ENCODE assay signal across 23 cellular contexts in genomic region chr5:62477801-62478200, GRCh38.
A peak's percentile ranks its signal among the peaks of the same experiment; 100 is the strongest.
DNase-seq lines count a peak whose midpoint lies in the region; ATAC-seq and TF ChIP-seq lines count a peak whose summit lies in the region.
"Had no signal": no experiment of that assay in that cellular context is flagged by ENCODE, and none has a peak within 500 bp of the region (broad histone marks: within the 10 kb centered on the region; RNA-seq: fewer than 3 reads in every experiment).

No MANE protein-coding gene starts in this region.

- CTCF ChIA-PET in activated CD4-positive, alpha-beta T cell treated with anti-CD3 and anti-CD28 coated beads for 36 hours (lab: Charles Lee), result interaction anchor here (0.6 to 2.4 kb wide), 5 partner anchors 9 to 34 kb away, joined by 3 to 11 read pairs (median 3); no protein-coding TSS in a partner anchor

- no peaks in the 10 kb centered on the region for H3F3A ChIP-seq in smooth muscle cell (ENCODE audit: low read depth)

- TF ChIP-seq CTCF in smooth muscle cell (IDR thresholded peaks at IDR 0.05; ENCODE audit: borderline replicate concordance, insufficient read depth, poor library complexity, severe bottlenecking) (no peak), omental fat pad (IDR thresholded peaks at IDR 0.05) (no peak)

- peaks cover 2% of the 10 kb centered on the region for H3K4me1 Mint-ChIP-seq in activated naive CD8-positive, alpha-beta T cell treated with anti-CD3 and anti-CD28 coated beads, Interleukin-2, amount 50 U/mL, for 24 hours
- H3K4me1 Mint-ChIP-seq in activated naive CD8-positive, alpha-beta T cell treated with anti-CD3 and anti-CD28 coated beads for 36 hours, result peaks cover 5% of the 10 kb centered on the region
- H3K4me1 Mint-ChIP-seq in activated CD4-positive, alpha-beta T cell treated with anti-CD3 and anti-CD28 coated beads for 36 hours, result peaks cover 2% of the 10 kb centered on the region
- H3K4me1 Mint-ChIP-seq: H9 had no signal

- H3K27me3 Mint-ChIP-seq in activated naive CD8-positive, alpha-beta T cell treated with anti-CD3 and anti-CD28 coated beads, Interleukin-2, amount 50 U/mL, for 24 hours, result no peaks in the 10 kb centered on the region
- no peaks in the 10 kb centered on the region for H3K27me3 Mint-ChIP-seq in activated naive CD8-positive, alpha-beta T cell treated with anti-CD3 and anti-CD28 coated beads for 36 hours
- H3K27me3 Mint-ChIP-seq in activated CD4-positive, alpha-beta T cell treated with anti-CD3 and anti-CD28 coated beads for 36 hours, result no peaks in the 10 kb centered on the region
- H3K27me3 Mint-ChIP-seq: activated CD8-positive, alpha-beta memory T cell treated with anti-CD3 and anti-CD28 coated beads, Interleukin-2, amount 10 ng/mL, durations not matched to agents 7 days and 5 days had no signal

- H3K4me1 ChIP-seq in smooth muscle cell (ENCODE audit: low read depth), result no peaks in the 10 kb centered on the region
- H3K4me1 ChIP-seq: left ventricle myocardium inferior, tibial nerve had no signal

- H4K20me1 ChIP-seq in smooth muscle cell (ENCODE audit: low read depth), result no peaks in the 10 kb centered on the region

- no peak overlapping the region for H3K4me2 ChIP-seq in smooth muscle cell
- H3K4me2 ChIP-seq: A549, PC-9 had no signal

- H3K9me3 Mint-ChIP-seq in activated naive CD8-positive, alpha-beta T cell treated with anti-CD3 and anti-CD28 coated beads, Interleukin-2, amount 50 U/mL, for 24 hours, result no peaks in the 10 kb centered on the region
- H3K9me3 Mint-ChIP-seq in activated naive CD8-positive, alpha-beta T cell treated with anti-CD3 and anti-CD28 coated beads for 36 hours, result peaks cover 4% of the 10 kb centered on the region
- H3K9me3 Mint-ChIP-seq in activated CD4-positive, alpha-beta T cell treated with anti-CD3 and anti-CD28 coated beads for 36 hours (ENCODE audit: low read depth), result peaks cover 2% of the 10 kb centered on the region
- H3K9me3 Mint-ChIP-seq: CD8-positive, alpha-beta T cell had no signal

- no peaks in the 10 kb centered on the region for H3K79me2 ChIP-seq in smooth muscle cell (ENCODE audit: low read depth)

- no peak for ATAC-seq in activated naive CD8-positive, alpha-beta T cell treated with anti-CD3 and anti-CD28 coated beads, Interleukin-2, amount 50 U/mL, for 24 hours
- ATAC-seq in omental fat pad (ENCODE audit: low FRiP score), result no peak
- ATAC-seq in activated CD4-positive, alpha-beta T cell treated with anti-CD3 and anti-CD28 coated beads for 36 hours, result no peak
- ATAC-seq: A549; activated CD8-positive, alpha-beta memory T cell treated with anti-CD3 and anti-CD28 coated beads, Interleukin-2, amount 10 ng/mL, durations not matched to agents 7 days and 5 days; CD8-positive, alpha-beta T cell had no signal

- H2AFZ ChIP-seq in smooth muscle cell (ENCODE audit: low read depth), result no peak overlapping the region
- H2AFZ ChIP-seq: PC-9 had no signal

- H3K9me3 ChIP-seq in smooth muscle cell (replicated peaks; ENCODE audit: low read depth), result no peaks in the 10 kb centered on the region
- H3K9me3 ChIP-seq: A549, neutrophil had no signal

- 93% methylated on average over 2 of the region's 2 CpGs for WGBS in smooth muscle cell (ENCODE audit: low lambda C conversion rate)

- H3K36me3 ChIP-seq in smooth muscle cell (ENCODE audit: low read depth), result no peaks in the 10 kb centered on the region
- H3K36me3 ChIP-seq: neutrophil had no signal

- H3K9ac ChIP-seq in smooth muscle cell (ENCODE audit: low read depth), result no peak overlapping the region

- peak overlapping the region; percentile 14 for H3K27ac ChIP-seq in smooth muscle cell (ENCODE audit: low read depth)
- H3K27ac ChIP-seq: A549, HL-60, left ventricle myocardium inferior, neutrophil, PC-9, tibial nerve had no signal

- H3K27me3 ChIP-seq in smooth muscle cell (ENCODE audit: low read depth), result no peaks in the 10 kb centered on the region
- H3K27me3 ChIP-seq: neutrophil, tibial nerve had no signal

- POLR2A ChIA-PET in activated CD4-positive, alpha-beta T cell treated with anti-CD3 and anti-CD28 coated beads for 36 hours (lab: Charles Lee), result no interaction called here

- peaks cover 36% of the 10 kb centered on the region for H3K36me3 Mint-ChIP-seq in activated naive CD8-positive, alpha-beta T cell treated with anti-CD3 and anti-CD28 coated beads, Interleukin-2, amount 50 U/mL, for 24 hours (ENCODE audit: low read depth)
- peaks cover 40% of the 10 kb centered on the region for H3K36me3 Mint-ChIP-seq in activated naive CD8-positive, alpha-beta T cell treated with anti-CD3 and anti-CD28 coated beads for 36 hours
- peaks cover 35% of the 10 kb centered on the region for H3K36me3 Mint-ChIP-seq in activated CD4-positive, alpha-beta T cell treated with anti-CD3 and anti-CD28 coated beads for 36 hours (ENCODE audit: low read depth)

- peak overlapping the region; percentile 20 for H3K27ac Mint-ChIP-seq in activated naive CD8-positive, alpha-beta T cell treated with anti-CD3 and anti-CD28 coated beads, Interleukin-2, amount 50 U/mL, for 24 hours
- no peak overlapping the region for H3K27ac Mint-ChIP-seq in activated naive CD8-positive, alpha-beta T cell treated with anti-CD3 and anti-CD28 coated beads for 36 hours
- no peak overlapping the region for H3K27ac Mint-ChIP-seq in activated CD4-positive, alpha-beta T cell treated with anti-CD3 and anti-CD28 coated beads for 36 hours
- H3K27ac Mint-ChIP-seq: activated CD8-positive, alpha-beta memory T cell treated with anti-CD3 and anti-CD28 coated beads, Interleukin-2, amount 10 ng/mL, durations not matched to agents 7 days and 5 days; CD8-positive, alpha-beta T cell; H9 had no signal

- intact Hi-C loops in activated CD4-positive, alpha-beta T cell treated with anti-CD3 and anti-CD28 coated beads for 36 hours (cut with DNase I, micrococcal nuclease), result no loop called here

- DNase-seq in activated naive CD8-positive, alpha-beta T cell treated with anti-CD3 and anti-CD28 coated beads, Interleukin-2, amount 50 U/mL, for 24 hours, result no peak
- DNase-seq in activated naive CD8-positive, alpha-beta T cell treated with anti-CD3 and anti-CD28 coated beads for 36 hours, result no peak
- DNase-seq in OCI-M1 (lab: John Stamatoyannopoulos, UW) (peak; percentile 17), fibroblast of gingiva (ENCODE audit: low read depth) (peak; percentile 47), smooth muscle cell (lab: John Stamatoyannopoulos, UW; ENCODE audit: unreplicated experiment) (no peak), omental fat pad (ENCODE audit: low spot score) (no peak)
- no peak for DNase-seq in activated CD4-positive, alpha-beta T cell treated with anti-CD3 and anti-CD28 coated beads for 36 hours
- no peak for DNase-seq in activated CD4-positive, alpha-beta T cell treated with anti-CD3 and anti-CD28 coated beads for 4 hours
- DNase-seq: activated CD4-positive, CD25-positive, alpha-beta regulatory T cell treated with anti-CD3 and anti-CD28 coated beads, Interleukin-2, amount 50 U/mL, for 72 hours; activated CD8-positive, alpha-beta memory T cell treated with anti-CD3 and anti-CD28 coated beads, Interleukin-2, amount 10 ng/mL, durations not matched to agents 7 days and 5 days; amniotic stem cell; CD8-positive, alpha-beta T cell; H9; left ventricle myocardium inferior; NCI-H1105 treated with DMSO at 0.1 percent for 48 hours; NCI-H82; PC-9; stimulated activated naive CD4-positive, alpha-beta T cell treated with Interleukin-2 at 50 U/mL for 16 hours; T1000 had no signal

- H3K4me3 ChIP-seq in smooth muscle cell, result no peak overlapping the region
- H3K4me3 ChIP-seq: A549, left ventricle myocardium inferior, PC-9, tibial nerve had no signal

- no peak overlapping the region for H3K4me3 Mint-ChIP-seq in activated naive CD8-positive, alpha-beta T cell treated with anti-CD3 and anti-CD28 coated beads, Interleukin-2, amount 50 U/mL, for 24 hours
- H3K4me3 Mint-ChIP-seq in activated naive CD8-positive, alpha-beta T cell treated with anti-CD3 and anti-CD28 coated beads for 36 hours, result no peak overlapping the region
- no peak overlapping the region for H3K4me3 Mint-ChIP-seq in activated CD4-positive, alpha-beta T cell treated with anti-CD3 and anti-CD28 coated beads for 36 hours
- H3K4me3 Mint-ChIP-seq: activated CD8-positive, alpha-beta memory T cell treated with anti-CD3 and anti-CD28 coated beads, Interleukin-2, amount 10 ng/mL, durations not matched to agents 7 days and 5 days; CD8-positive, alpha-beta T cell; H9 had no signal

Comparison
In these comparisons a context has a peak if more than half of its experiments do, and no peak if none do; other contexts are left out.
1. DNase-seq: peak in OCI-M1 (single experiment) and fibroblast of gingiva (single experiment); none in activated naive CD8-positive, alpha-beta T cell treated with anti-CD3 and anti-CD28 coated beads, Interleukin-2, amount 50 U/mL, for 24 hours (single experiment), activated naive CD8-positive, alpha-beta T cell treated with anti-CD3 and anti-CD28 coated beads for 36 hours (single experiment), smooth muscle cell (single experiment), omental fat pad (single experiment), activated CD4-positive, alpha-beta T cell treated with anti-CD3 and anti-CD28 coated beads for 36 hours (single experiment) and activated CD4-positive, alpha-beta T cell treated with anti-CD3 and anti-CD28 coated beads for 4 hours (0 of 2).